Comparison of ENCODE assay signal across 16 cellular contexts in the genomic region with DNA sequence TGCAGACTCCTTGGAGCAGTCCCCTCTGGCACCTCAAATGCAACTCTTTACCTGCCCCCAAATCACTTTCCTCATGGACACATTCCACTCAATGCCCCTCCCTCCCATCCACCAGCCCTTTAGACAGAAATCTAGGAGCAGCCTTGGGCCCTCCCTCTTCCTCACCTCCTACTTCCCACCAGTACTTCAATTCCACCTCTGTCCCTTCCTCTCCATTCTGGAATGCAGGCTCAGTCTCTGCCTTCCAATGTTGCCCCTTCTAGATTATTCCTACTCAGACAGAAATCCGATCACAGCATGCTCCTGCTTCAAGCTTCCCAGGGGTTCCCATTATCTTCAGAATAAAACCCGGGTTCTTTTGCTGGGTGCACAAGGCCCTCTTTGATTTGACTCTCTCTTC.
DNase-seq lines count a peak whose midpoint lies in the region; ATAC-seq and TF ChIP-seq lines count a peak whose summit lies in the region.
"Had no signal": no experiment of that assay in that cellular context is flagged by ENCODE, and none has a peak within 500 bp of the region (broad histone marks: within the 10 kb centered on the region; RNA-seq: fewer than 3 reads in every experiment).

No MANE protein-coding gene starts in this region.

- no peaks in the 10 kb centered on the region for H3K27me3 Mint-ChIP-seq in activated naive CD4-positive, alpha-beta T cell treated with anti-CD3 and anti-CD28 coated beads for 36 hours (ENCODE audit: low read depth)
- no peaks in the 10 kb centered on the region for H3K27me3 Mint-ChIP-seq in memory B cell
- H3K27me3 Mint-ChIP-seq: CD4-positive, CD25-positive, alpha-beta regulatory T cell had no signal

- H3K23ac ChIP-seq in mesenchymal stem cell (ENCODE audit: low read length in 2 of 2), result no peak overlapping the region

- H3K4me2 ChIP-seq in osteoblast (ENCODE audit: insufficient read depth, low read length) (no peak overlapping the region), mesenchymal stem cell (ENCODE audit: low read length, poor library complexity, severe bottlenecking) (no peak overlapping the region)
- H3K4me2 ChIP-seq: BLaER1 treated with 17β-estradiol and CSF1 and Interleukin-3, amounts not matched to agents 10 nM and 100 nM had no signal

- H3K36me3 ChIP-seq in H7 (replicated peaks; ENCODE audit: control insufficient read depth, insufficient read depth, low read length), result no peaks in the 10 kb centered on the region
- H3K36me3 ChIP-seq in osteoblast (ENCODE audit: insufficient read depth, low read length), result no peaks in the 10 kb centered on the region
- no peaks in the 10 kb centered on the region for H3K36me3 ChIP-seq in mesenchymal stem cell (ENCODE audit: control insufficient read depth in 1 of 2, insufficient read depth in 2 of 2, low read depth in 1 of 2, low read length in 2 of 2)
- H3K36me3 ChIP-seq: BLaER1 treated with 17β-estradiol and CSF1 and Interleukin-3, amounts not matched to agents 10 nM and 100 nM had no signal

- H3K14ac ChIP-seq in mesenchymal stem cell (ENCODE audit: low read length in 2 of 2), result no peak overlapping the region

- H3K27me3 ChIP-seq in H7 (ENCODE audit: control insufficient read depth, insufficient read depth, low read length) (no peaks in the 10 kb centered on the region), osteoblast (ENCODE audit: insufficient read depth, low read length) (no peaks in the 10 kb centered on the region), mesenchymal stem cell (ENCODE audit: control insufficient read depth in 1 of 2, insufficient read depth in 1 of 2, low read length in 2 of 2) (peaks cover 0 to 40% of the 10 kb centered on the region in 2 experiments)
- H3K27me3 ChIP-seq: BLaER1 treated with 17β-estradiol and CSF1 and Interleukin-3, amounts not matched to agents 10 nM and 100 nM had no signal

- no peak overlapping the region for H3K18ac ChIP-seq in mesenchymal stem cell (ENCODE audit: low read depth in 1 of 2, low read length in 2 of 2)

- H4K91ac ChIP-seq in mesenchymal stem cell (ENCODE audit: low read length), result no peak overlapping the region

- H3K4me1 ChIP-seq in osteoblast (ENCODE audit: insufficient read depth, low read length) (no peaks in the 10 kb centered on the region), mesenchymal stem cell (ENCODE audit: control insufficient read depth, insufficient read depth, low read depth, low read length) (no peaks in the 10 kb centered on the region)
- H3K4me1 ChIP-seq: BLaER1 treated with 17β-estradiol and CSF1 and Interleukin-3, amounts not matched to agents 10 nM and 100 nM had no signal

- H3K9me3 ChIP-seq in osteoblast (ENCODE audit: low read depth, low read length), result no peaks in the 10 kb centered on the region
- H3K9me3 ChIP-seq in mesenchymal stem cell (ENCODE audit: control insufficient read depth, low read length), result no peaks in the 10 kb centered on the region
- H3K9me3 ChIP-seq: BLaER1 treated with 17β-estradiol and CSF1 and Interleukin-3, amounts not matched to agents 10 nM and 100 nM had no signal

- peak overlapping the region; percentile 4 to 11 for H3K27ac Mint-ChIP-seq in activated naive CD4-positive, alpha-beta T cell treated with anti-CD3 and anti-CD28 coated beads, Interleukin-2, amount 50 U/mL, for 72 hours
- H3K27ac Mint-ChIP-seq in activated naive CD4-positive, alpha-beta T cell treated with anti-CD3 and anti-CD28 coated beads for 36 hours, result no peak overlapping the region
- peak overlapping the region; percentile 10 for H3K27ac Mint-ChIP-seq in memory B cell
- H3K27ac Mint-ChIP-seq: H9 had no signal

- no peaks in the 10 kb centered on the region for H4K20me1 ChIP-seq in osteoblast (ENCODE audit: insufficient read depth, low read length)
- H4K20me1 ChIP-seq: BLaER1 treated with 17β-estradiol and CSF1 and Interleukin-3, amounts not matched to agents 10 nM and 100 nM had no signal

- TF ChIP-seq CTCF in osteoblast (IDR thresholded peaks at IDR 0.05; ENCODE audit: extremely low read depth, low read depth, low read length), result no peak

- H2BK12ac ChIP-seq in mesenchymal stem cell (ENCODE audit: low read length in 2 of 2), result no peak overlapping the region

- intact Hi-C loops in activated naive CD4-positive, alpha-beta T cell treated with anti-CD3 and anti-CD28 coated beads for 36 hours (cut with micrococcal nuclease), result no loop called here

- ATAC-seq in activated naive CD4-positive, alpha-beta T cell treated with anti-CD3 and anti-CD28 coated beads, Interleukin-2, amount 50 U/mL, for 72 hours, result no peak
- no peak for ATAC-seq in memory B cell (ENCODE audit: low read depth)
- ATAC-seq in GM19395 (IDR thresholded peaks at IDR 0.05; ENCODE audit: unreplicated experiment), result no peak
- ATAC-seq: GM12878 had no signal

- no peak overlapping the region for H3K4ac ChIP-seq in mesenchymal stem cell (ENCODE audit: low read depth in 1 of 2, low read length in 2 of 2)

- H3K4me3 ChIP-seq in H7 (ENCODE audit: insufficient read depth, low read depth, low read length) (no peak overlapping the region), osteoblast (ENCODE audit: insufficient read depth, low read length) (no peak overlapping the region), mesenchymal stem cell (ENCODE audit: insufficient read depth in 1 of 2, low read depth in 1 of 2, low read length in 2 of 2) (no peak overlapping the region)
- H3K4me3 ChIP-seq: BLaER1 treated with 17β-estradiol and CSF1 and Interleukin-3, amounts not matched to agents 10 nM and 100 nM; GM12878; GM23248 had no signal

- WGBS in mesenchymal stem cell, result 62% methylated on average over 2 of the region's 2 CpGs

- no peak for DNase-seq in activated naive CD4-positive, alpha-beta T cell treated with anti-CD3 and anti-CD28 coated beads, Interleukin-2, amount 50 U/mL, for 72 hours (ENCODE audit: low spot score in 2 of 2)
- no peak for DNase-seq in activated naive CD4-positive, alpha-beta T cell treated with anti-CD3 and anti-CD28 coated beads for 36 hours
- peak; percentile 7 for DNase-seq in H7
- no peak for DNase-seq in memory B cell (ENCODE audit: low spot score in 2 of 2)
- DNase-seq in osteoblast (ENCODE audit: insufficient read length, low spot score, missing footprints), result peak; percentile 72
- DNase-seq in NCI-H510A treated with DMSO at 0.1 percent for 48 hours (lab: John Stamatoyannopoulos, UW), result no peak
- DNase-seq in mesenchymal stem cell, result no peak
- DNase-seq: ACHN; Calu3; CD4-positive, CD25-positive, alpha-beta regulatory T cell; DMS 273 treated with DMSO at 0.1 percent for 48 hours; GM23248; H9 had no signal

- H3K9ac ChIP-seq in mesenchymal stem cell (ENCODE audit: low read length), result no peak overlapping the region
- H3K9ac ChIP-seq: BLaER1 treated with 17β-estradiol and CSF1 and Interleukin-3, amounts not matched to agents 10 nM and 100 nM; GM23248 had no signal

- H3K79me2 ChIP-seq in osteoblast (ENCODE audit: insufficient read depth, low read length), result no peaks in the 10 kb centered on the region

- H2AFZ ChIP-seq in osteoblast (ENCODE audit: low read length) (no peak overlapping the region), mesenchymal stem cell (ENCODE audit: low read depth, low read length) (no peak overlapping the region)
- H2AFZ ChIP-seq: GM23248 had no signal

- no peak overlapping the region for H4K8ac ChIP-seq in mesenchymal stem cell (ENCODE audit: low read length)

- CTCF ChIA-PET in activated naive CD4-positive, alpha-beta T cell treated with anti-CD3 and anti-CD28 coated beads for 36 hours (lab: Charles Lee), result interaction anchor here (1.2 to 1.9 kb wide), 3 partner anchors 11 to 106 kb away, joined by 3 to 13 read pairs (median 6); no protein-coding TSS in a partner anchor

- no peak overlapping the region for H2BK15ac ChIP-seq in mesenchymal stem cell (ENCODE audit: low read depth, poor library complexity, severe bottlenecking)

- no peak overlapping the region for H2BK120ac ChIP-seq in mesenchymal stem cell (ENCODE audit: low read depth, low read length)

- H2AK5ac ChIP-seq in mesenchymal stem cell (ENCODE audit: low read length, severe bottlenecking), result no peak overlapping the region

- no peaks in the 10 kb centered on the region for H3K79me1 ChIP-seq in mesenchymal stem cell (replicated peaks; ENCODE audit: low read length, poor library complexity, severe bottlenecking)

- H3K4me3 Mint-ChIP-seq in activated naive CD4-positive, alpha-beta T cell treated with anti-CD3 and anti-CD28 coated beads for 36 hours, result no peak overlapping the region
- H3K4me3 Mint-ChIP-seq in memory B cell, result no peak overlapping the region
- H3K4me3 Mint-ChIP-seq: CD4-positive, CD25-positive, alpha-beta regulatory T cell; H9 had no signal

- no peaks in the 10 kb centered on the region for H3K9me3 Mint-ChIP-seq in activated naive CD4-positive, alpha-beta T cell treated with anti-CD3 and anti-CD28 coated beads, Interleukin-2, amount 50 U/mL, for 72 hours
- no peaks in the 10 kb centered on the region for H3K9me3 Mint-ChIP-seq in activated naive CD4-positive, alpha-beta T cell treated with anti-CD3 and anti-CD28 coated beads for 36 hours
- no peaks in the 10 kb centered on the region for H3K9me3 Mint-ChIP-seq in memory B cell
- H3K9me3 Mint-ChIP-seq: CD4-positive, CD25-positive, alpha-beta regulatory T cell; H9 had no signal

- H3K4me1 Mint-ChIP-seq in activated naive CD4-positive, alpha-beta T cell treated with anti-CD3 and anti-CD28 coated beads for 36 hours (ENCODE audit: low read depth), result no peaks in the 10 kb centered on the region
- H3K4me1 Mint-ChIP-seq in memory B cell, result no peaks in the 10 kb centered on the region

- H3K36me3 Mint-ChIP-seq in activated naive CD4-positive, alpha-beta T cell treated with anti-CD3 and anti-CD28 coated beads, Interleukin-2, amount 50 U/mL, for 72 hours, result no peaks in the 10 kb centered on the region
- no peaks in the 10 kb centered on the region for H3K36me3 Mint-ChIP-seq in activated naive CD4-positive, alpha-beta T cell treated with anti-CD3 and anti-CD28 coated beads for 36 hours (ENCODE audit: low read depth)
- H3K36me3 Mint-ChIP-seq in memory B cell, result peaks cover 9% of the 10 kb centered on the region

- no peak overlapping the region for H2BK5ac ChIP-seq in mesenchymal stem cell (ENCODE audit: low read depth, low read length, poor library complexity, severe bottlenecking)

- H3K27ac ChIP-seq in osteoblast (ENCODE audit: low read depth, low read length), result no peak overlapping the region
- no peak overlapping the region for H3K27ac ChIP-seq in mesenchymal stem cell (ENCODE audit: low read length, poor library complexity, severe bottlenecking)
- H3K27ac ChIP-seq: BLaER1 treated with 17β-estradiol and CSF1 and Interleukin-3, amounts not matched to agents 10 nM and 100 nM; GM23248 had no signal

Comparison
In these comparisons a context has a peak if more than half of its experiments do, and no peak if none do; other contexts are left out.
1. DNase-seq: peak in H7 (single experiment) and osteoblast (single experiment); none in activated naive CD4-positive, alpha-beta T cell treated with anti-CD3 and anti-CD28 coated beads, Interleukin-2, amount 50 U/mL, for 72 hours (0 of 2), activated naive CD4-positive, alpha-beta T cell treated with anti-CD3 and anti-CD28 coated beads for 36 hours (single experiment), memory B cell (0 of 2), NCI-H510A treated with DMSO at 0.1 percent for 48 hours (single experiment) and mesenchymal stem cell (single experiment).